ENCODE assay signal across 14 cellular contexts in the genomic region with DNA sequence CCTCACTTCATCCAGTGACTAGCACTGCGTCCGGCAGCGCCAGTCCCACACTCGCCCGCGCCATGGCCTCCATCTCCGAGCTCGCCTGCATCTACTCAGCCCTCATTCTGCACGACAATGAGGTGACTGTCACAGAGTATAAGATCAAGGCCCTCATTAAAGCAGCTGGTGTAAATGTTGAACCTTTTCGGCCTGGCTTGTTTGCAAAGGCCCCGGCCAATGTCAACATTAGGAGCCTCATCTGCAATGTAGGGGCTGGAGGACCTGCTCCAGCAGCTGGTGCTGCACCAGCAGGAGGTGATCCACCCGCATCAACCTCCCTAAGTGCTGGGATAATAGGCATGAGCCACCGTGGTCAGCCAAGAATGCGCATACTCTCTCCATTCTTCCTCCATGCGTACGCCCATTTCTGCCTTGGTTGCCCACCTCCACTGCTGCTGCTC. TPM values are rescaled to one million over a fixed set of nuclear protein-coding genes. Genes with fewer than 3 reads are reported as not detected.
A peak's percentile ranks its signal among the peaks of the same experiment; 100 is the strongest.
DNase-seq lines count a peak whose midpoint lies in the region; ATAC-seq and TF ChIP-seq lines count a peak whose summit lies in the region.
"Had no signal": no experiment of that assay in that cellular context is flagged by ENCODE, and none has a peak within 500 bp of the region (broad histone marks: within the 10 kb centered on the region; RNA-seq: fewer than 3 reads in every experiment).

No MANE protein-coding gene starts in this region.

- H4K12ac ChIP-seq in trophoblast cell (ENCODE audit: low read depth, low read length), result peak overlapping the region; percentile 32

- no peak overlapping the region for H2BK120ac ChIP-seq in trophoblast cell (ENCODE audit: insufficient read depth, low read length, poor library complexity)

- no peak overlapping the region for H2BK12ac ChIP-seq in trophoblast cell (ENCODE audit: low read length)

- H3K9me3 ChIP-seq in trophoblast cell (ENCODE audit: insufficient read depth, low read depth, low read length), result peaks cover 1% of the 10 kb centered on the region

- no CpG with 5 or more reads among the region's 16 CpGs for WGBS in trophoblast cell (ENCODE audit: extremely low coverage, insufficient coverage, insufficient read length)

- TF ChIP-seq CTCF in astrocyte of the cerebellum (IDR thresholded peaks at IDR 0.05; ENCODE audit: low read depth, low read length, missing control alignments), result peak; percentile 21

- H3K4me3 Mint-ChIP-seq in stimulated activated naive CD8-positive, alpha-beta T cell treated with anti-CD3 and anti-CD28 coated beads, Interleukin-15, amount 100 ng/mL, for 72 hours, result no peak overlapping the region
- H3K4me3 Mint-ChIP-seq: activated T-helper 17 cell treated with anti-CD3 and anti-CD28 coated beads, Interleukin-2, amount 50 U/mL, for 72 hours had no signal

- H3K9ac ChIP-seq in trophoblast cell (ENCODE audit: low read length), result no peak overlapping the region

- H4K8ac ChIP-seq in trophoblast cell (ENCODE audit: low read depth, low read length), result no peak overlapping the region

- H3K4ac ChIP-seq in trophoblast cell (ENCODE audit: low read depth, low read length), result no peak overlapping the region

- H3K4me2 ChIP-seq in trophoblast cell (ENCODE audit: low read length), result no peak overlapping the region

- ATAC-seq in GM19023 (IDR thresholded peaks at IDR 0.05; ENCODE audit: unreplicated experiment) (no peak), esophagus mucosa (no peak)
- ATAC-seq in stimulated activated naive CD8-positive, alpha-beta T cell treated with anti-CD3 and anti-CD28 coated beads, Interleukin-15, amount 100 ng/mL, for 72 hours, result no peak
- ATAC-seq: activated T-helper 17 cell treated with anti-CD3 and anti-CD28 coated beads, Interleukin-2, amount 50 U/mL, for 72 hours; left cardiac atrium had no signal

- no peak overlapping the region for H3K18ac ChIP-seq in trophoblast cell (ENCODE audit: low read length)

- peaks cover 42% of the 10 kb centered on the region for H3K4me1 Mint-ChIP-seq in stimulated activated naive CD8-positive, alpha-beta T cell treated with anti-CD3 and anti-CD28 coated beads, Interleukin-15, amount 100 ng/mL, for 72 hours

- H3K27ac Mint-ChIP-seq in stimulated activated naive CD8-positive, alpha-beta T cell treated with anti-CD3 and anti-CD28 coated beads, Interleukin-15, amount 100 ng/mL, for 72 hours, result no peak overlapping the region
- H3K27ac Mint-ChIP-seq: activated T-helper 17 cell treated with anti-CD3 and anti-CD28 coated beads, Interleukin-2, amount 50 U/mL, for 72 hours had no signal

- in situ Hi-C loops in astrocyte of the cerebellum (cut with HindIII; ENCODE audit: low sequenced_read_pairs), result no loop called here

- DNase-seq in DMS153 (lab: John Stamatoyannopoulos, UW) (peak; percentile 82), DMS153 treated with DMSO at 0.1 percent for 48 hours (lab: John Stamatoyannopoulos, UW; ENCODE audit: unreplicated experiment) (no peak), NCI-H146 treated with DMSO at 0.1 percent for 48 hours (lab: John Stamatoyannopoulos, UW; ENCODE audit: unreplicated experiment) (peak; percentile 77), astrocyte of the cerebellum (ENCODE audit: low read depth) (peak; percentile 31), trophoblast cell (peak; percentile 94)
- no peak for DNase-seq in stimulated activated naive CD8-positive, alpha-beta T cell treated with anti-CD3 and anti-CD28 coated beads, Interleukin-15, amount 100 ng/mL, for 72 hours
- DNase-seq: 8988T, amniotic stem cell, left cardiac atrium, substantia nigra had no signal

- H3K23ac ChIP-seq in trophoblast cell (ENCODE audit: low read length), result no peak overlapping the region

- H3K14ac ChIP-seq in trophoblast cell (ENCODE audit: low read length), result no peak overlapping the region

- H2BK5ac ChIP-seq in trophoblast cell (ENCODE audit: low read depth, low read length, poor library complexity), result no peak overlapping the region

- H3K79me1 ChIP-seq in trophoblast cell (ENCODE audit: low read length), result no peaks in the 10 kb centered on the region

- H3K4me3 ChIP-seq in astrocyte of the cerebellum (ENCODE audit: low read depth, low read length), result no peak overlapping the region
- H3K4me3 ChIP-seq in trophoblast cell (ENCODE audit: low read depth, low read length), result no peak overlapping the region
- H3K4me3 ChIP-seq: coronary artery had no signal

- H3K27ac ChIP-seq in trophoblast cell (ENCODE audit: low read depth, low read length), result no peak overlapping the region
- H3K27ac ChIP-seq: coronary artery had no signal

- no peaks in the 10 kb centered on the region for H3K79me2 ChIP-seq in trophoblast cell (ENCODE audit: control insufficient read depth, insufficient read depth, low read length, poor library complexity)

- H4K91ac ChIP-seq in trophoblast cell (ENCODE audit: low read depth, low read length), result no peak overlapping the region

- H3K4me1 ChIP-seq in trophoblast cell (ENCODE audit: control insufficient read depth in 1 of 2, insufficient read depth in 2 of 2, low read length in 2 of 2), result peaks cover 0 to 8% of the 10 kb centered on the region in 2 experiments

- no peaks in the 10 kb centered on the region for H3K27me3 Mint-ChIP-seq in stimulated activated naive CD8-positive, alpha-beta T cell treated with anti-CD3 and anti-CD28 coated beads, Interleukin-15, amount 100 ng/mL, for 72 hours

- H2AK5ac ChIP-seq in trophoblast cell (ENCODE audit: low read length), result no peak overlapping the region

- H3K27me3 ChIP-seq in trophoblast cell (ENCODE audit: insufficient read depth, low read length), result no peaks in the 10 kb centered on the region

- H3K36me3 ChIP-seq in trophoblast cell (ENCODE audit: control insufficient read depth in 1 of 2, insufficient read depth in 2 of 2, low read length in 2 of 2), result peaks cover 19 to 24% of the 10 kb centered on the region in 2 experiments

- H2AFZ ChIP-seq in trophoblast cell (ENCODE audit: insufficient read depth, low read length, poor library complexity), result no peak overlapping the region

- H3K9me3 Mint-ChIP-seq in stimulated activated naive CD8-positive, alpha-beta T cell treated with anti-CD3 and anti-CD28 coated beads, Interleukin-15, amount 100 ng/mL, for 72 hours, result no peaks in the 10 kb centered on the region
- H3K9me3 Mint-ChIP-seq: activated T-helper 17 cell treated with anti-CD3 and anti-CD28 coated beads, Interleukin-2, amount 50 U/mL, for 72 hours had no signal

RNA-seq across cellular contexts. Expression of gene IRF2BPL, which starts 59.9 kb away (rescaled TPM):
- 21.4 and 23.0 TPM in 2 replicates for polyA plus RNA-seq in trophoblast cell (2013)
- total RNA-seq in esophagus mucosa, result 14.2 TPM

Comparison
In these comparisons a context has a peak if more than half of its experiments do, and no peak if none do; other contexts are left out.
1. DNase-seq: peak in DMS153 (single experiment), NCI-H146 treated with DMSO at 0.1 percent for 48 hours (single experiment), astrocyte of the cerebellum (single experiment) and trophoblast cell (2 of 2); none in DMS153 treated with DMSO at 0.1 percent for 48 hours (single experiment) and stimulated activated naive CD8-positive, alpha-beta T cell treated with anti-CD3 and anti-CD28 coated beads, Interleukin-15, amount 100 ng/mL, for 72 hours (0 of 2).